Comparison of ENCODE assay signal across 11 cellular contexts in genomic region chr22:46969491-46969890, GRCh38.
DNase-seq lines count a peak whose midpoint lies in the region; ATAC-seq, FAIRE-seq and TF ChIP-seq lines count a peak whose summit lies in the region.
"Had no signal": no experiment of that assay in that cellular context is flagged by ENCODE, and none has a peak within 500 bp of the region (broad histone marks: within the 10 kb centered on the region; RNA-seq: fewer than 3 reads in every experiment).

No MANE protein-coding gene starts in this region.

- H3K27ac ChIP-seq in H1 (ENCODE audit: low read depth, low read length) (no peak overlapping the region), ascending aorta (no peak overlapping the region)
- H3K27ac ChIP-seq in CD4-positive, alpha-beta T cell (ENCODE audit: low read depth, low read length): no peak overlapping the region
- H3K27ac ChIP-seq: neutrophil had no signal

- peaks cover 34% of the 10 kb centered on the region for H3K4me1 Mint-ChIP-seq in CD4-positive, alpha-beta T cell (ENCODE audit: low read depth)

- H3K18ac ChIP-seq in H1 (ENCODE audit: extremely low read depth, low read length): no peak overlapping the region

- peaks cover 2% of the 10 kb centered on the region; the same call in 1 of the 2 replicates for H3K79me1 ChIP-seq in H1 (ENCODE audit: low read depth, low read length)

- H3K36me3 ChIP-seq in H1 (ENCODE audit: control insufficient read depth in 2 of 4, insufficient read depth in 4 of 4, low read length in 3 of 4): no peaks in the 10 kb centered on the region
- H3K36me3 ChIP-seq in ascending aorta: peaks cover 2 to 6% of the 10 kb centered on the region in 2 donors

- TF ChIP-seq POLR2A in GM12892 (IDR thresholded peaks at IDR 0.05; ENCODE audit: low read depth, low read length): no peak
- TF ChIP-seq POLR2A in H1 (IDR thresholded peaks at IDR 0.05; ENCODE audit: control extremely low read depth in 1 of 2, low read depth in 2 of 2, low read length in 2 of 2): no peak

- TF ChIP-seq CTCF in H1 (IDR thresholded peaks at IDR 0.05; ENCODE audit: control extremely low read depth in 1 of 3, insufficient read depth in 1 of 3, low read depth in 1 of 3, low read length in 3 of 3) (no peak), ascending aorta (IDR thresholded peaks at IDR 0.05) (no peak)
- no peak for TF ChIP-seq CTCF in CD4-positive, alpha-beta T cell (IDR thresholded peaks at IDR 0.05)

- no peak overlapping the region for H2BK20ac ChIP-seq in H1 (ENCODE audit: low read length)

- no peak overlapping the region for H3K27ac Mint-ChIP-seq in CD4-positive, alpha-beta T cell

- H3K27me3 ChIP-seq in H1 (replicated peaks in 1 of 4; ENCODE audit: control insufficient read depth in 3 of 4, extremely low read depth in 1 of 4, insufficient read depth in 3 of 4, low read length in 3 of 4) (no peaks in the 10 kb centered on the region), ascending aorta (no peaks in the 10 kb centered on the region)
- no peaks in the 10 kb centered on the region for H3K27me3 ChIP-seq in CD4-positive, alpha-beta T cell (ENCODE audit: control insufficient read depth, insufficient read depth, low read length)
- H3K27me3 ChIP-seq: neutrophil had no signal

- TF ChIP-seq RAD21 in H1 (IDR thresholded peaks at IDR 0.05 in 1 of 2, conservative IDR thresholded peaks at IDR 0.05 in 1 of 2; ENCODE audit: low read depth in 2 of 2, low read length in 2 of 2): no peak

- no peak overlapping the region for H3K4me3 ChIP-seq in H1 (ENCODE audit: extremely low read depth in 1 of 4, insufficient read depth in 2 of 4, low read depth in 3 of 4, low read length in 4 of 4)
- H3K4me3 ChIP-seq in ascending aorta: no peak overlapping the region

- H2BK15ac ChIP-seq in H1 (ENCODE audit: low read length): no peak overlapping the region

- peak; percentile 88 for FAIRE-seq in GM12892 (lab: Jason Lieb, UNC)
- no peak for FAIRE-seq in H1 (lab: Jason Lieb, UNC)
- FAIRE-seq in urothelium cell line (lab: Jason Lieb, UNC): no peak

- 0 out of 2 replicates have a peak overlapping the region, but pooled peaks have one; percentile 24 for H2AK5ac ChIP-seq in H1 (ENCODE audit: low read depth, low read length)

- no peaks in the 10 kb centered on the region for H3K79me2 ChIP-seq in H1 (ENCODE audit: control insufficient read depth in 1 of 2, insufficient read depth in 2 of 2, low read length in 2 of 2)

- peak; percentile 61 for DNase-seq in GM12892 (ENCODE audit: insufficient read length)
- DNase-seq in H1 (ENCODE audit: low read depth in 1 of 2, low spot score in 2 of 2): no peak
- DNase-seq in urothelium cell line (ENCODE audit: low spot score): no peak
- DNase-seq in CD4-positive, alpha-beta T cell: no peak
- DNase-seq in ascending aorta (ENCODE audit: low spot score in 2 of 2): no peak
- no peak for DNase-seq in activated gamma-delta T cell (lab: John Stamatoyannopoulos, UW)
- DNase-seq: EL had no signal

- no peak overlapping the region for H3K9ac ChIP-seq in H1 (replicated peaks in 1 of 4; ENCODE audit: extremely low read depth in 1 of 4, low read depth in 3 of 4, low read length in 3 of 4)

- peak; percentile 96 for ATAC-seq in GM19463 (IDR thresholded peaks at IDR 0.05; ENCODE audit: unreplicated experiment)
- peak; percentile 77 for ATAC-seq in HG03139 (IDR thresholded peaks at IDR 0.05; ENCODE audit: unreplicated experiment)
- no peak for ATAC-seq in CD4-positive, alpha-beta T cell (ENCODE audit: poor library complexity)
- ATAC-seq: Panc1 had no signal

- no peaks in the 10 kb centered on the region for H3K9me3 ChIP-seq in H1 (ENCODE audit: insufficient read depth in 2 of 2, low read depth in 1 of 2, low read length in 1 of 2)
- H3K9me3 ChIP-seq in CD4-positive, alpha-beta T cell (ENCODE audit: control insufficient read depth, low read length): no peaks in the 10 kb centered on the region
- H3K9me3 ChIP-seq in ascending aorta: no peaks in the 10 kb centered on the region
- H3K9me3 ChIP-seq: neutrophil had no signal

- H4K8ac ChIP-seq in H1 (ENCODE audit: extremely low read depth, insufficient read depth, low read length): no peak overlapping the region

- no peak overlapping the region for H3K14ac ChIP-seq in H1 (ENCODE audit: insufficient read length)

- no peaks in the 10 kb centered on the region for H3K9me3 Mint-ChIP-seq in CD4-positive, alpha-beta T cell

- POLR2A ChIA-PET in H1 (lab: Charles Lee; ENCODE audit: partially characterized antibody): interaction anchor here (0.7 kb wide), 1 partner anchor 296 kb away, joined by 3 read pairs; no protein-coding TSS in a partner anchor
- POLR2A ChIA-PET in CD4-positive, alpha-beta T cell (lab: Charles Lee): no interaction called here

- no peak overlapping the region for H2AFZ ChIP-seq in H1 (ENCODE audit: low read length)

- no peaks in the 10 kb centered on the region for H3K23me2 ChIP-seq in H1 (ENCODE audit: low read depth, low read length)

- no peak overlapping the region for H4K91ac ChIP-seq in H1 (replicated peaks; ENCODE audit: insufficient read length, low read length)

- peaks cover 10% of the 10 kb centered on the region for H3K36me3 Mint-ChIP-seq in CD4-positive, alpha-beta T cell (ENCODE audit: low read depth)

- H4K5ac ChIP-seq in H1 (ENCODE audit: insufficient read length, low read depth, low read length): no peak overlapping the region

- no peak overlapping the region for H2BK5ac ChIP-seq in H1 (ENCODE audit: low read depth, low read length)

- H3K4me2 ChIP-seq in H1 (ENCODE audit: insufficient read depth in 1 of 2, low read depth in 2 of 2, low read length in 2 of 2): no peak overlapping the region

- no peak for TF ChIP-seq EP300 in H1 (IDR thresholded peaks at IDR 0.05; ENCODE audit: borderline replicate concordance in 1 of 2, low read depth in 2 of 2, low read length in 2 of 2)

- H3K27me3 Mint-ChIP-seq in CD4-positive, alpha-beta T cell: no peaks in the 10 kb centered on the region

- CTCF ChIA-PET in H1 (lab: Charles Lee; ENCODE audit: partially characterized antibody): no interaction called here
- CTCF ChIA-PET in CD4-positive, alpha-beta T cell (lab: Charles Lee): no interaction called here

- no peak overlapping the region for H2BK12ac ChIP-seq in H1 (ENCODE audit: low read depth, low read length)

- H3K23ac ChIP-seq in H1 (ENCODE audit: insufficient read length): no peak overlapping the region

- intact Hi-C loops in CD4-positive, alpha-beta T cell (cut with DNase I, micrococcal nuclease): no loop called here
- intact Hi-C loops in ascending aorta (cut with DNase I): no loop called here

- no peak overlapping the region for H3K4me3 Mint-ChIP-seq in CD4-positive, alpha-beta T cell

- H4K20me1 ChIP-seq in H1 (replicated peaks in 1 of 2; ENCODE audit: control insufficient read depth in 1 of 2, insufficient read depth in 2 of 2, low read length in 2 of 2): peaks cover 0 to 2% of the 10 kb centered on the region in 2 experiments

- H3K4me1 ChIP-seq in H1 (replicated peaks in 1 of 4; ENCODE audit: control insufficient read depth in 3 of 4, insufficient read depth in 4 of 4, low read length in 3 of 4) (peaks cover 0 to 6% (median 2%) of the 10 kb centered on the region in 4 experiments; a peak in 5 of 7 replicates), ascending aorta (no peaks in the 10 kb centered on the region)

- no peak overlapping the region for H2BK120ac ChIP-seq in H1 (replicated peaks; ENCODE audit: low read depth, low read length)

- H3K4ac ChIP-seq in H1 (replicated peaks; ENCODE audit: insufficient read length, low read depth, low read length): no peak overlapping the region

- H3K56ac ChIP-seq in H1 (replicated peaks; ENCODE audit: insufficient read length, low read depth, low read length): no peak overlapping the region

- 89% methylated on average over 4 of the region's 4 CpGs; no CpG with 5 or more reads in 1 of the 2 experiments for whole genome bisulfite sequencing in H1 (ENCODE audit: extremely low coverage in 1 of 2, insufficient coverage in 1 of 2, insufficient read length in 1 of 2, insufficient replicate concordance in 2 of 2, low coverage in 1 of 2, low lambda C conversion rate in 2 of 2, missing lambda C conversion rate in 1 of 2), 2 experiments

TF ChIP-seq in H1, 55 proteins besides CTCF, POLR2A, EP300 and RAD21 (continues in another document):
- TF ChIP-seq KDM5A (IDR thresholded peaks at IDR 0.05; ENCODE audit: low read length) (no peak), MAFK (IDR thresholded peaks at IDR 0.05; ENCODE audit: low read depth, low read length) (no peak), ATF3 (IDR thresholded peaks at IDR 0.05; ENCODE audit: insufficient read depth, low read depth, low read length) (no peak), E2F6 (IDR thresholded peaks at IDR 0.05) (no peak), CBX5 (IDR thresholded peaks at IDR 0.05; ENCODE audit: low read depth, low read length) (no peak), CHD1 (IDR thresholded peaks at IDR 0.05; ENCODE audit: low read depth, low read length) (no peak), SIX5 (IDR thresholded peaks at IDR 0.05; ENCODE audit: low read depth, low read length) (no peak), NRF1 (IDR thresholded peaks at IDR 0.05; ENCODE audit: low read depth, low read length) (no peak), EZH2 (IDR thresholded peaks at IDR 0.05; ENCODE audit: low read depth, low read length, severe bottlenecking) (no peak), MAX (IDR thresholded peaks at IDR 0.05) (no peak), SUZ12 (IDR thresholded peaks at IDR 0.05; ENCODE audit: low read length) (no peak), SAP30 (IDR thresholded peaks at IDR 0.05; ENCODE audit: insufficient read depth, insufficient replicate concordance, low read length) (no peak)
